In genomic region chr17:40063915-40064531, GRCh38 we compare ENCODE assay signal across 6 cellular contexts. TPM values are rescaled to one million over a fixed set of nuclear protein-coding genes. Genes with fewer than 3 reads are reported as not detected.
DNase-seq lines count a peak whose midpoint lies in the region; ATAC-seq and TF ChIP-seq lines count a peak whose summit lies in the region.

No MANE protein-coding gene starts in this region.

- in situ Hi-C loops in transverse colon (cut with MboI; ENCODE audit: low pct_ligation_motif_present in 1 of 4, low pct_unique_long_range_greater_than_20kb in 1 of 4, low sequenced_read_pairs in 3 of 4): loop anchor here in 1 of 4 donors (10.0 kb wide), 1 partner anchor 51 kb away; no protein-coding TSS in a partner anchor

- ATAC-seq in T-helper 17 cell (no peak), HG02970 (IDR thresholded peaks at IDR 0.05; ENCODE audit: low FRiP score, unreplicated experiment) (no peak)

- peaks cover 34% of the 10 kb centered on the region for H3K4me1 ChIP-seq in iPS-18a (ENCODE audit: control insufficient read depth, low read depth, low read length)
- H3K4me1 ChIP-seq in transverse colon: peaks cover 47 to 61% (median 54%) of the 10 kb centered on the region in 4 donors

- H3K36me3 Mint-ChIP-seq in T-helper 17 cell (ENCODE audit: low read depth): no peaks in the 10 kb centered on the region

- H3K36me3 ChIP-seq in iPS-18a (ENCODE audit: control insufficient read depth, low read depth, low read length): no peaks in the 10 kb centered on the region
- no peaks in the 10 kb centered on the region for H3K36me3 ChIP-seq in transverse colon

- peak overlapping the region; percentile 66 for H3K27ac Mint-ChIP-seq in T-helper 17 cell

- DNase-seq in AG10803 (ENCODE audit: low read depth) (no peak), T-helper 17 cell (no peak), transverse colon (no peak), NCI-H2107 treated with DMSO at 0.1 percent for 48 hours (lab: John Stamatoyannopoulos, UW; ENCODE audit: unreplicated experiment) (no peak)

- TF ChIP-seq EP300 in transverse colon (IDR thresholded peaks at IDR 0.05; ENCODE audit: low read depth): no peak

- H3K27me3 Mint-ChIP-seq in T-helper 17 cell: no peaks in the 10 kb centered on the region

- no peak overlapping the region for H3K9ac ChIP-seq in iPS-18a (ENCODE audit: low read length)

- H3K27ac ChIP-seq in iPS-18a (ENCODE audit: low read length): no peak overlapping the region
- peak overlapping the region; percentile 94 to 98 (median 96) for H3K27ac ChIP-seq in transverse colon

- H3K4me1 Mint-ChIP-seq in T-helper 17 cell: peaks cover 49% of the 10 kb centered on the region

- H3K4me3 ChIP-seq in AG10803 (ENCODE audit: low read length) (peak overlapping the region; percentile 89), iPS-18a (ENCODE audit: low read length) (peak overlapping the region; percentile 74), transverse colon (peak overlapping the region; percentile 74 to 99 (median 90))

- peak overlapping the region; percentile 92 for H3K4me3 Mint-ChIP-seq in T-helper 17 cell

- TF ChIP-seq POLR2A in transverse colon (IDR thresholded peaks at IDR 0.05): no peak

- H3K27me3 ChIP-seq in iPS-18a (ENCODE audit: control insufficient read depth, insufficient read depth, low read length) (peaks cover 25% of the 10 kb centered on the region), transverse colon (no peaks in the 10 kb centered on the region)

- TF ChIP-seq CTCF in AG10803 (conservative IDR thresholded peaks at IDR 0.05; ENCODE audit: low read length) (no peak), transverse colon (IDR thresholded peaks at IDR 0.05) (no peak)

- intact Hi-C loops in transverse colon (cut with DNase I; ENCODE audit: low total_unique reads): loop anchor here (5.0 kb wide), 1 partner anchor 48 kb away; no protein-coding TSS in a partner anchor

- H3K9me3 ChIP-seq in T-helper 17 cell (ENCODE audit: control insufficient read depth, low read length, poor library complexity, severe bottlenecking) (no peaks in the 10 kb centered on the region), iPS-18a (ENCODE audit: control insufficient read depth, low read depth, low read length) (no peaks in the 10 kb centered on the region), transverse colon (no peaks in the 10 kb centered on the region)

- 13% methylated on average over 3 to 9 of the region's 9 CpGs for WGBS in transverse colon (ENCODE audit: low coverage in 1 of 2), 2 donors

RNA-seq across cellular contexts. Expression of gene THRA, which starts 1.3 kb away (rescaled TPM):
- total RNA-seq in T-helper 17 cell (10 to 100 TPM; 29.8 to 32.2 TPM), transverse colon (10 to 100 TPM; 32.6 to 82.6 (median 58.6) TPM)

RNA-seq across cellular contexts. Expression of gene MED24, which starts 9.8 kb away (rescaled TPM):
- total RNA-seq in T-helper 17 cell: 10 to 100 TPM; 73.7 to 77.5 TPM
- 100 to 1,000 TPM in 2 of 4 donors, 10 to 100 TPM in 2; 64.3 to 294 (median 112) TPM for total RNA-seq in transverse colon

RNA-seq across cellular contexts. Expression of gene NR1D1, which starts 36.4 kb away (rescaled TPM):
- total RNA-seq in T-helper 17 cell: 100 to 1,000 TPM; 102 to 145 TPM
- 10 to 100 TPM in 1 of 4 donors, 1 to 10 TPM in 3; 4.8 to 18.0 (median 7.3) TPM for total RNA-seq in transverse colon

RNA-seq across cellular contexts. Expression of gene CSF3, which starts 48.8 kb away (rescaled TPM):
- total RNA-seq in T-helper 17 cell (not detected), transverse colon (10 to 100 TPM in 1 of 4 donors, 1 to 10 TPM in 1, not detected in 2; 2.6 to 38.9 TPM)

RNA-seq across cellular contexts. Expression of gene MSL1, which starts 57.7 kb away (rescaled TPM):
- 100 to 1,000 TPM; 101 to 106 TPM for total RNA-seq in T-helper 17 cell
- total RNA-seq in transverse colon: 100 to 1,000 TPM in 2 of 4 donors, 10 to 100 TPM in 2; 73.9 to 258 (median 90.6) TPM

Comparison
In these comparisons a context has a peak if more than half of its experiments do, and no peak if none do; other contexts are left out.
1. RNA of gene NR1D1, which starts 36.4 kb away (total RNA-seq): 102 to 145 TPM in T-helper 17 cell; 4.8 to 18.0 TPM in transverse colon; every median in the first group is over 4 times any median in the second.
2. Peak in every context shown above with its lines, with median percentiles within 50 percentile points of each other: H3K4me3 ChIP-seq.